In genomic region chr10:118305730-118306129, GRCh38 we compare ENCODE assay signal across 24 cellular contexts.
"Had no signal": no experiment of that assay in that cellular context is flagged by ENCODE, and none has a peak within 500 bp of the region (broad histone marks: within the 10 kb centered on the region; RNA-seq: fewer than 3 reads in every experiment).

No MANE protein-coding gene starts in this region.

- ATAC-seq: activated T-cell treated with anti-CD3 and anti-CD28 coated beads, Interleukin-2, amount 50 U/mL, for 4 hours; WTC11 had no signal

- H3K9me3 Mint-ChIP-seq: activated naive CD4-positive, alpha-beta T cell treated with anti-CD3 and anti-CD28 coated beads for 36 hours; activated naive CD8-positive, alpha-beta T cell treated with anti-CD3 and anti-CD28 coated beads for 36 hours; activated T-cell treated with anti-CD3 and anti-CD28 coated beads, Interleukin-2, amount 50 U/mL, for 4 hours; T-helper 1 cell treated with Interleukin-12 subunit alpha and Interleukin-12 subunit beta and Interleukin-4 antibody, amounts not matched to agents 30 μg/mL and 1 μg/mL, for 36 hours; WTC11 had no signal

- H3K4me3 ChIP-seq: cardiac muscle cell, Peyer's patch, SJCRH30 had no signal

- H3K4me3 Mint-ChIP-seq: activated naive CD4-positive, alpha-beta T cell treated with anti-CD3 and anti-CD28 coated beads for 36 hours; activated naive CD8-positive, alpha-beta T cell treated with anti-CD3 and anti-CD28 coated beads for 36 hours; activated T-cell treated with anti-CD3 and anti-CD28 coated beads, Interleukin-2, amount 50 U/mL, for 4 hours; T-helper 1 cell treated with Interleukin-12 subunit alpha and Interleukin-12 subunit beta and Interleukin-4 antibody, amounts not matched to agents 30 μg/mL and 1 μg/mL, for 36 hours; WTC11 had no signal

- H3K36me3 ChIP-seq: brain microvascular endothelial cell had no signal

- DNase-seq: activated CD4-positive, alpha-beta T cell treated with anti-CD3 and anti-CD28 coated beads for 48 hours; activated CD4-positive, alpha-beta T cell treated with anti-CD3 and anti-CD28 coated beads, Interleukin-2, amount 50 U/mL, for 4 hours; activated CD4-positive, CD25-positive, alpha-beta regulatory T cell treated with anti-CD3 and anti-CD28 coated beads, Interleukin-2, amount 50 U/mL, for 72 hours; activated effector memory CD4-positive, alpha-beta T cell treated with anti-CD3 and anti-CD28 coated beads, Interleukin-2, amount 50 U/mL, for 16 hours; activated naive CD4-positive, alpha-beta T cell treated with anti-CD3 and anti-CD28 coated beads for 36 hours; activated naive CD8-positive, alpha-beta T cell treated with anti-CD3 and anti-CD28 coated beads for 36 hours; activated T-cell treated with anti-CD3 and anti-CD28 coated beads, Interleukin-2, amount 50 U/mL, for 4 hours; brain microvascular endothelial cell; Kasumi-1; KBM-7; NCI-H1092; NCI-H1436 treated with DMSO at 0.1 percent for 48 hours; NCI-H187; NCI-H2171 treated with DMSO at 0.1 percent for 48 hours; NCI-H510A treated with DMSO at 0.1 percent for 48 hours; NCI-H774; NK-92 treated with Interleukin-12 subunit alpha and Interleukin-12 subunit beta, amount 100 ng/mL, for 24 hours; Peyer's patch; Right ventricle myocardium superior; SJCRH30 had no signal

- H3K27ac Mint-ChIP-seq: activated naive CD4-positive, alpha-beta T cell treated with anti-CD3 and anti-CD28 coated beads for 36 hours; activated naive CD8-positive, alpha-beta T cell treated with anti-CD3 and anti-CD28 coated beads for 36 hours; T-helper 1 cell treated with Interleukin-12 subunit alpha and Interleukin-12 subunit beta and Interleukin-4 antibody, amounts not matched to agents 30 μg/mL and 1 μg/mL, for 36 hours; WTC11 had no signal

- H3K9me3 ChIP-seq: Peyer's patch, SJCRH30 had no signal

- H3K4me1 Mint-ChIP-seq: activated naive CD8-positive, alpha-beta T cell treated with anti-CD3 and anti-CD28 coated beads for 36 hours had no signal

- H3K27me3 Mint-ChIP-seq: activated naive CD8-positive, alpha-beta T cell treated with anti-CD3 and anti-CD28 coated beads for 36 hours had no signal

- H3K27ac ChIP-seq: brain microvascular endothelial cell, cardiac muscle cell, Peyer's patch, RWPE1, SJCRH30 had no signal

- H3K27me3 ChIP-seq: brain microvascular endothelial cell, cardiac muscle cell, Peyer's patch, SJCRH30 had no signal
